Comparison of ENCODE assay signal across 12 cellular contexts in genomic region chr11:75276696-75277095, GRCh38. TPM values are rescaled to one million over a fixed set of nuclear protein-coding genes. Genes with fewer than 3 reads are reported as not detected.
DNase-seq lines count a peak whose midpoint lies in the region; ATAC-seq, FAIRE-seq and TF ChIP-seq lines count a peak whose summit lies in the region.
"Had no signal": no experiment of that assay in that cellular context is flagged by ENCODE, and none has a peak within 500 bp of the region (broad histone marks: within the 10 kb centered on the region; RNA-seq: fewer than 3 reads in every experiment).

No MANE protein-coding gene starts in this region.

- no peaks in the 10 kb centered on the region for H3K27me3 Mint-ChIP-seq in activated T-cell treated with anti-CD3 and anti-CD28 coated beads, Interleukin-2, amount 50 U/mL, for 24 hours
- no peaks in the 10 kb centered on the region for H3K27me3 Mint-ChIP-seq in activated T-cell treated with anti-CD3 and anti-CD28 coated beads, Interleukin-2, amount 50 U/mL, for 4 hours (ENCODE audit: low read depth)
- no peaks in the 10 kb centered on the region for H3K27me3 Mint-ChIP-seq in dendritic cell treated with granulocyte-macrophage colony-stimulating factor and Interleukin-4, amounts not matched to agents 40 ng/mL and 50 ng/mL, for 4 days
- H3K27me3 Mint-ChIP-seq in stimulated activated naive CD8-positive, alpha-beta T cell treated with anti-CD3 and anti-CD28 coated beads, Interleukin-15, amount 100 ng/mL, for 72 hours: no peaks in the 10 kb centered on the region

- H3K4me3 ChIP-seq in coronary artery: no peak overlapping the region

- intact Hi-C loops in dendritic cell treated with granulocyte-macrophage colony-stimulating factor and Interleukin-4, amounts not matched to agents 40 ng/mL and 50 ng/mL, for 4 days (cut with micrococcal nuclease): no loop called here

- no peaks in the 10 kb centered on the region for H3K9me3 Mint-ChIP-seq in activated T-cell treated with anti-CD3 and anti-CD28 coated beads, Interleukin-2, amount 50 U/mL, for 24 hours
- no peaks in the 10 kb centered on the region for H3K9me3 Mint-ChIP-seq in activated T-cell treated with anti-CD3 and anti-CD28 coated beads, Interleukin-2, amount 50 U/mL, for 4 hours
- no peaks in the 10 kb centered on the region for H3K9me3 Mint-ChIP-seq in dendritic cell treated with granulocyte-macrophage colony-stimulating factor and Interleukin-4, amounts not matched to agents 40 ng/mL and 50 ng/mL, for 4 days
- H3K9me3 Mint-ChIP-seq in stimulated activated naive CD8-positive, alpha-beta T cell treated with anti-CD3 and anti-CD28 coated beads, Interleukin-15, amount 100 ng/mL, for 72 hours: no peaks in the 10 kb centered on the region

- H3K36me3 Mint-ChIP-seq in activated T-cell treated with anti-CD3 and anti-CD28 coated beads, Interleukin-2, amount 50 U/mL, for 24 hours (ENCODE audit: low read depth): peaks cover 21% of the 10 kb centered on the region
- H3K36me3 Mint-ChIP-seq in activated T-cell treated with anti-CD3 and anti-CD28 coated beads, Interleukin-2, amount 50 U/mL, for 4 hours (ENCODE audit: insufficient read depth): peaks cover 13% of the 10 kb centered on the region
- H3K36me3 Mint-ChIP-seq in dendritic cell treated with granulocyte-macrophage colony-stimulating factor and Interleukin-4, amounts not matched to agents 40 ng/mL and 50 ng/mL, for 4 days (ENCODE audit: low read depth): peaks cover 100% of the 10 kb centered on the region

- H3K4me3 Mint-ChIP-seq in activated T-cell treated with anti-CD3 and anti-CD28 coated beads, Interleukin-2, amount 50 U/mL, for 24 hours: no peak overlapping the region
- H3K4me3 Mint-ChIP-seq in activated T-cell treated with anti-CD3 and anti-CD28 coated beads, Interleukin-2, amount 50 U/mL, for 4 hours: no peak overlapping the region
- no peak overlapping the region for H3K4me3 Mint-ChIP-seq in dendritic cell treated with granulocyte-macrophage colony-stimulating factor and Interleukin-4, amounts not matched to agents 40 ng/mL and 50 ng/mL, for 4 days
- no peak overlapping the region for H3K4me3 Mint-ChIP-seq in stimulated activated naive CD8-positive, alpha-beta T cell treated with anti-CD3 and anti-CD28 coated beads, Interleukin-15, amount 100 ng/mL, for 72 hours

- peak overlapping the region; percentile 96 for H3K27ac Mint-ChIP-seq in activated T-cell treated with anti-CD3 and anti-CD28 coated beads, Interleukin-2, amount 50 U/mL, for 24 hours
- peak overlapping the region; percentile 67 for H3K27ac Mint-ChIP-seq in dendritic cell treated with granulocyte-macrophage colony-stimulating factor and Interleukin-4, amounts not matched to agents 40 ng/mL and 50 ng/mL, for 4 days
- peak overlapping the region; percentile 16 to 84 for H3K27ac Mint-ChIP-seq in stimulated activated naive CD8-positive, alpha-beta T cell treated with anti-CD3 and anti-CD28 coated beads, Interleukin-15, amount 100 ng/mL, for 72 hours

- no peak for TF ChIP-seq CTCF in coronary artery (IDR thresholded peaks at IDR 0.05)

- H3K27ac ChIP-seq in coronary artery: no peak overlapping the region

- ATAC-seq in activated T-cell treated with anti-CD3 and anti-CD28 coated beads, Interleukin-2, amount 50 U/mL, for 4 hours: no peak
- ATAC-seq in stimulated activated naive CD8-positive, alpha-beta T cell treated with anti-CD3 and anti-CD28 coated beads, Interleukin-15, amount 100 ng/mL, for 72 hours: no peak
- ATAC-seq in HG03196 (IDR thresholded peaks at IDR 0.05; ENCODE audit: unreplicated experiment): no peak
- ATAC-seq: right cardiac atrium had no signal

- peaks cover 56% of the 10 kb centered on the region for H3K4me1 Mint-ChIP-seq in activated T-cell treated with anti-CD3 and anti-CD28 coated beads, Interleukin-2, amount 50 U/mL, for 24 hours (ENCODE audit: low read depth)
- peaks cover 61% of the 10 kb centered on the region for H3K4me1 Mint-ChIP-seq in activated T-cell treated with anti-CD3 and anti-CD28 coated beads, Interleukin-2, amount 50 U/mL, for 4 hours (ENCODE audit: low read depth)
- peaks cover 53% of the 10 kb centered on the region for H3K4me1 Mint-ChIP-seq in dendritic cell treated with granulocyte-macrophage colony-stimulating factor and Interleukin-4, amounts not matched to agents 40 ng/mL and 50 ng/mL, for 4 days (ENCODE audit: low read depth)
- H3K4me1 Mint-ChIP-seq in stimulated activated naive CD8-positive, alpha-beta T cell treated with anti-CD3 and anti-CD28 coated beads, Interleukin-15, amount 100 ng/mL, for 72 hours: peaks cover 77% of the 10 kb centered on the region

- no peak for DNase-seq in activated T-cell treated with anti-CD3 and anti-CD28 coated beads, Interleukin-2, amount 50 U/mL, for 24 hours
- no peak for DNase-seq in activated T-cell treated with anti-CD3 and anti-CD28 coated beads, Interleukin-2, amount 50 U/mL, for 4 hours
- DNase-seq in NCI-H2196 treated with DMSO at 0.1 percent for 48 hours (lab: John Stamatoyannopoulos, UW; ENCODE audit: unreplicated experiment) (peak; percentile 94), RCC 7860 (ENCODE audit: low spot score) (no peak), coronary artery (ENCODE audit: low spot score) (no peak)
- DNase-seq in stimulated activated naive CD8-positive, alpha-beta T cell treated with anti-CD3 and anti-CD28 coated beads, Interleukin-15, amount 100 ng/mL, for 72 hours: peak in 1 of 2 donors; percentile 0

- no peak for FAIRE-seq in RCC 7860 (lab: Jason Lieb, UNC)
- FAIRE-seq: TTC549 had no signal

RNA-seq across cellular contexts. Expression of gene TPBGL, which starts 36.1 kb away (rescaled TPM):
- total RNA-seq in activated T-cell treated with anti-CD3 and anti-CD28 coated beads, Interleukin-2, amount 50 U/mL, for 4 hours: under 1 TPM; 0.22 to 0.47 (median 0.40) TPM
- total RNA-seq: lung microvascular endothelial cell, NCI-H460 had no signal
